Comparison of ENCODE assay signal across 20 cellular contexts in genomic region chr7:156703773-156704482, GRCh38.
DNase-seq lines count a peak whose midpoint lies in the region; ATAC-seq and TF ChIP-seq lines count a peak whose summit lies in the region.
"Had no signal": no experiment of that assay in that cellular context is flagged by ENCODE, and none has a peak within 500 bp of the region (broad histone marks: within the 10 kb centered on the region; RNA-seq: fewer than 3 reads in every experiment).

No MANE protein-coding gene starts in this region.

- H3K79me2 ChIP-seq in OCI-LY7 (ENCODE audit: insufficient read depth, low read depth, low read length) = no peaks in the 10 kb centered on the region
- H3K79me2 ChIP-seq: hepatocyte had no signal

- no peaks in the 10 kb centered on the region for H4K20me1 ChIP-seq in OCI-LY7 (ENCODE audit: insufficient read depth, low read length)

- peaks cover 44% of the 10 kb centered on the region for H3K36me3 ChIP-seq in OCI-LY7 (ENCODE audit: insufficient read depth, low read length)
- no peaks in the 10 kb centered on the region for H3K36me3 ChIP-seq in mucosa of stomach (ENCODE audit: control insufficient read depth, insufficient read depth, low read length)
- no peaks in the 10 kb centered on the region for H3K36me3 ChIP-seq in prostate gland
- H3K36me3 ChIP-seq: WERI-Rb-1 had no signal

- peaks cover 10% of the 10 kb centered on the region for H3K4me1 ChIP-seq in OCI-LY7 (ENCODE audit: insufficient read depth, low read length, poor library complexity, severe bottlenecking)
- peaks cover 14% of the 10 kb centered on the region for H3K4me1 ChIP-seq in mucosa of stomach (ENCODE audit: control insufficient read depth, insufficient read depth, low read length)
- H3K4me1 ChIP-seq in prostate gland (replicated peaks) = no peaks in the 10 kb centered on the region

- DNase-seq in OCI-LY7 (ENCODE audit: low spot score) = peak; percentile 13
- no peak for DNase-seq in prostate gland (ENCODE audit: low spot score)
- DNase-seq in germinal center (ENCODE audit: low spot score) = no peak
- DNase-seq in NCI-H2227 treated with DMSO at 0.1 percent for 48 hours (lab: John Stamatoyannopoulos, UW) = no peak
- DNase-seq: activated gamma-delta T cell treated with Interleukin-2 at 50 U/mL for 16 hours, dermis blood vessel endothelial cell, DMS79, GM23248, Karpas-422, kidney glomerular epithelial cell, NCI-H1694 treated with DMSO at 0.1 percent for 48 hours, NCI-H524, PC-9, WERI-Rb-1 had no signal

- no peak overlapping the region for H2AFZ ChIP-seq in OCI-LY7 (ENCODE audit: low read length)
- H2AFZ ChIP-seq: GM23248, hepatocyte, PC-9 had no signal

- ATAC-seq in GM18502 (IDR thresholded peaks at IDR 0.05; ENCODE audit: poor library complexity, unreplicated experiment) (peak; percentile 69), GM21786 (IDR thresholded peaks at IDR 0.05; ENCODE audit: unreplicated experiment) (peak; percentile 50), HG03354 (IDR thresholded peaks at IDR 0.05; ENCODE audit: poor library complexity, severe bottlenecking, unreplicated experiment) (no peak)

- TF ChIP-seq CTCF in OCI-LY7 (conservative IDR thresholded peaks at IDR 0.05; ENCODE audit: low read length) (no peak), prostate gland (IDR thresholded peaks at IDR 0.05) (no peak)

- WGBS in prostate gland = 64% methylated on average over 5 of the region's 5 CpGs

- H3K9ac ChIP-seq in mucosa of stomach (ENCODE audit: low read length) = peak overlapping the region; percentile 0
- H3K9ac ChIP-seq: GM23248 had no signal

- intact Hi-C loops in OCI-LY7 (cut with micrococcal nuclease; ENCODE audit: unreplicated experiment) (no loop called here), prostate gland (cut with DNase I) (no loop called here)

- H3K4me3 ChIP-seq in OCI-LY7 (ENCODE audit: low read depth, low read length, poor library complexity, severe bottlenecking) = no peak overlapping the region
- H3K4me3 ChIP-seq in mucosa of stomach (ENCODE audit: low read length) = no peak overlapping the region
- no peak overlapping the region for H3K4me3 ChIP-seq in prostate gland
- H3K4me3 ChIP-seq: GM23248, hepatocyte, PC-9 had no signal

- no TSS peak for BruUV-seq in OCI-LY7 (replicated peaks; lab: Mats Ljungman, UMichigan)

- CTCF ChIA-PET in OCI-LY7 (lab: Charles Lee; ENCODE audit: unreplicated experiment) = no interaction called here

- H3K27me3 ChIP-seq in mucosa of stomach (ENCODE audit: control insufficient read depth, insufficient read depth, low read length) (no peaks in the 10 kb centered on the region), prostate gland (replicated peaks; ENCODE audit: insufficient read depth) (no peaks in the 10 kb centered on the region)
- H3K27me3 ChIP-seq: hepatocyte had no signal

- no peak overlapping the region for H3K4me2 ChIP-seq in OCI-LY7 (ENCODE audit: low read length)
- H3K4me2 ChIP-seq: hepatocyte, PC-9 had no signal

- no peak for TF ChIP-seq POLR2A in prostate gland (IDR thresholded peaks at IDR 0.05)

- H3K9me2 ChIP-seq in OCI-LY7 (ENCODE audit: insufficient read depth, low read length) = no peaks in the 10 kb centered on the region

- POLR2A ChIA-PET in OCI-LY7 (lab: Charles Lee) = interaction anchor here (0.7 to 1.0 kb wide), 2 partner anchors 19 to 90 kb away, joined by 3 read pairs; no protein-coding TSS in a partner anchor

- H3K9me3 ChIP-seq in OCI-LY7 (ENCODE audit: low read length) = 0 out of 2 replicates have a peak, but pooled peaks cover 12% of the 10 kb centered on the region
- no peaks in the 10 kb centered on the region for H3K9me3 ChIP-seq in mucosa of stomach (ENCODE audit: control insufficient read depth, low read length)
- no peaks in the 10 kb centered on the region for H3K9me3 ChIP-seq in prostate gland

- H3K27ac ChIP-seq in OCI-LY7 (ENCODE audit: low read depth, low read length, poor library complexity, severe bottlenecking) (no peak overlapping the region), prostate gland (no peak overlapping the region)
- H3K27ac ChIP-seq: C4-2B, GM23248, hepatocyte, PC-9, WERI-Rb-1 had no signal
